ENCODE assay signal across 22 cellular contexts in genomic region chr12:17577405-17577804, GRCh38.
"Had no signal": no experiment of that assay in that cellular context is flagged by ENCODE, and none has a peak within 500 bp of the region (broad histone marks: within the 10 kb centered on the region; RNA-seq: fewer than 3 reads in every experiment).

No MANE protein-coding gene starts in this region.

- DNase-seq: activated CD4-positive, alpha-beta memory T cell treated with anti-CD3 and anti-CD28 coated beads, Interleukin-2, amount 10 ng/mL, durations not matched to agents 7 days and 5 days; activated CD4-positive, alpha-beta T cell treated with anti-CD3 and anti-CD28 coated beads, Interleukin-2, amount 50 U/mL, for 1 hour; activated CD4-positive, CD25-positive, alpha-beta regulatory T cell; activated gamma-delta T cell; activated naive CD4-positive, alpha-beta T cell treated with anti-CD3 and anti-CD28 coated beads, Interleukin-2, amount 50 U/mL, for 16 hours; activated naive CD8-positive, alpha-beta T cell treated with anti-CD3 and anti-CD28 coated beads, Interleukin-2, amount 10 ng/mL, durations not matched to agents 7 days and 5 days; activated T-cell treated with anti-CD3 and anti-CD28 coated beads for 4 hours; activated T-cell treated with anti-CD3 and anti-CD28 coated beads, Interleukin-2, amount 50 U/mL, for 48 hours; adrenal gland; anterior cingulate cortex; cerebellar nuclear complex; NCI-H1048; NCI-H146; NCI-H1930; NCI-H2171 treated with DMSO at 0.1 percent for 48 hours; NCI-H226; NCI-H526; NCI-H82; SIG-M5; T-cell; T1000 had no signal

- ATAC-seq: activated T-helper 17 cell treated with anti-CD3 and anti-CD28 coated beads, Interleukin-2, amount 50 U/mL, for 72 hours; T-cell had no signal

- H3K9me3 ChIP-seq: adrenal gland had no signal

- H3K27ac ChIP-seq: adrenal gland had no signal

- H3K4me1 ChIP-seq: adrenal gland had no signal

- H3K4me3 ChIP-seq: adrenal gland had no signal

- H3K27me3 ChIP-seq: adrenal gland had no signal

- H3K36me3 ChIP-seq: adrenal gland had no signal
